ENCODE assay signal across 10 cellular contexts in genomic region chr2:100083421-100084216, GRCh38. TPM values are rescaled to one million over a fixed set of nuclear protein-coding genes. Genes with fewer than 3 reads are reported as not detected.
A peak's percentile ranks its signal among the peaks of the same experiment; 100 is the strongest.
DNase-seq lines count a peak whose midpoint lies in the region; ATAC-seq and TF ChIP-seq lines count a peak whose summit lies in the region.
"Not testable (repeated sequence)": the region's sequence is repeated elsewhere in the genome, so short reads cannot be mapped to it uniquely, and the experiment has no call there.
"Had no signal": no experiment of that assay in that cellular context is flagged by ENCODE, and none has a peak within 500 bp of the region (broad histone marks: within the 10 kb centered on the region; RNA-seq: fewer than 3 reads in every experiment).

No MANE protein-coding gene starts in this region.

- H3K36me3 Mint-ChIP-seq in activated CD4-positive, alpha-beta T cell treated with anti-CD3 and anti-CD28 coated beads, Interleukin-2, amount 10 ng/mL, durations not matched to agents 24 days and 14 days (ENCODE audit: low read depth); chondrocyte (ENCODE audit: low read depth): not testable (repeated sequence)

- intact Hi-C loops in activated CD4-positive, alpha-beta T cell treated with anti-CD3 and anti-CD28 coated beads, Interleukin-2, amount 10 ng/mL, durations not matched to agents 24 days and 14 days (cut with micrococcal nuclease): not testable (repeated sequence)

- TF ChIP-seq CTCF in AG04449 (IDR thresholded peaks at IDR 0.05; ENCODE audit: insufficient read depth, low read length, missing control alignments); chondrocyte (IDR thresholded peaks at IDR 0.05); cardiac muscle cell (IDR thresholded peaks at IDR 0.05; ENCODE audit: low read depth, low read length); osteoblast (IDR thresholded peaks at IDR 0.05; ENCODE audit: extremely low read depth, low read depth, low read length); thoracic aorta (IDR thresholded peaks at IDR 0.05): not testable (repeated sequence)

- H3K27ac Mint-ChIP-seq in activated CD4-positive, alpha-beta T cell treated with anti-CD3 and anti-CD28 coated beads, Interleukin-2, amount 10 ng/mL, durations not matched to agents 24 days and 14 days: not testable (repeated sequence)
- peak overlapping the region; percentile 98 for H3K27ac Mint-ChIP-seq in chondrocyte (ENCODE audit: unreplicated experiment)

- not testable (repeated sequence) for H3K9me3 ChIP-seq in Karpas-422 (ENCODE audit: low read length); cardiac muscle cell (ENCODE audit: low read depth); osteoblast (ENCODE audit: low read depth, low read length); thoracic aorta

- H3K27me3 Mint-ChIP-seq in activated CD4-positive, alpha-beta T cell treated with anti-CD3 and anti-CD28 coated beads, Interleukin-2, amount 10 ng/mL, durations not matched to agents 24 days and 14 days; chondrocyte (ENCODE audit: low read depth): not testable (repeated sequence)

- not testable (repeated sequence) for H3K9ac ChIP-seq in Karpas-422 (ENCODE audit: low read length)

- H3K79me2 ChIP-seq in Karpas-422 (ENCODE audit: low read length); osteoblast (ENCODE audit: insufficient read depth, low read length): not testable (repeated sequence)

- not testable (repeated sequence) for H4K20me1 ChIP-seq in Karpas-422 (ENCODE audit: insufficient read depth, low read depth, low read length); osteoblast (ENCODE audit: insufficient read depth, low read length)

- not testable (repeated sequence) for H3K4me2 ChIP-seq in Karpas-422 (ENCODE audit: low read depth, low read length, poor library complexity, severe bottlenecking)
- H3K4me2 ChIP-seq in osteoblast (ENCODE audit: insufficient read depth, low read length): peak overlapping the region; percentile 61

- DNase-seq in AG04449 (ENCODE audit: low read depth, low spot score); chondrocyte (ENCODE audit: low spot score); cardiac muscle cell (ENCODE audit: low read depth in 1 of 2, low spot score in 1 of 2); osteoblast (ENCODE audit: insufficient read length, low spot score, missing footprints); thoracic aorta (ENCODE audit: low spot score): not testable (repeated sequence)
- DNase-seq in EL (peak; percentile 38), Karpas-422 (peak; percentile 1)
- DNase-seq in activated CD4-positive, alpha-beta T cell treated with anti-CD3 and anti-CD28 coated beads, Interleukin-2, amount 10 ng/mL, durations not matched to agents 24 days and 14 days: peak; percentile 46

- H3K4me1 ChIP-seq in Karpas-422 (ENCODE audit: low read length); osteoblast (ENCODE audit: insufficient read depth, low read length): not testable (repeated sequence)
- peaks cover 23% of the 10 kb centered on the region for H3K4me1 ChIP-seq in cardiac muscle cell (ENCODE audit: low read depth)
- peaks cover 4 to 11% of the 10 kb centered on the region in 2 donors for H3K4me1 ChIP-seq in thoracic aorta (ENCODE audit: control insufficient read depth in 1 of 2, low read depth in 2 of 2)

- H3K9me3 Mint-ChIP-seq in activated CD4-positive, alpha-beta T cell treated with anti-CD3 and anti-CD28 coated beads, Interleukin-2, amount 10 ng/mL, durations not matched to agents 24 days and 14 days; chondrocyte (ENCODE audit: low read depth): not testable (repeated sequence)

- POLR2A ChIA-PET in AG04449 (lab: Yijun Ruan, JAX): interaction anchor here (0.6 kb wide), 1 partner anchor 507 kb away, joined by 3 read pairs; no protein-coding TSS in a partner anchor

- not testable (repeated sequence) for H3K27ac ChIP-seq in Karpas-422 (ENCODE audit: low read length)
- H3K27ac ChIP-seq in cardiac muscle cell (peak overlapping the region; percentile 96), osteoblast (ENCODE audit: low read depth, low read length) (peak overlapping the region; percentile 58), thoracic aorta (peak overlapping the region in 1 of 2 donors; percentile 12)

- not testable (repeated sequence) for H3K9me2 ChIP-seq in Karpas-422 (replicated peaks; ENCODE audit: insufficient read depth, low read length)

- ATAC-seq in thoracic aorta (ENCODE audit: insufficient number of reproducible peaks, low FRiP score, low read depth): peak; percentile 61

- H3K4me3 ChIP-seq in AG04449 (ENCODE audit: low read depth, low read length) (peak overlapping the region; percentile 33), osteoblast (ENCODE audit: insufficient read depth, low read length) (peak overlapping the region; percentile 48), thoracic aorta (peak overlapping the region; percentile 27)
- not testable (repeated sequence) for H3K4me3 ChIP-seq in Karpas-422 (ENCODE audit: low read length); cardiac muscle cell

- H3K4me1 Mint-ChIP-seq in activated CD4-positive, alpha-beta T cell treated with anti-CD3 and anti-CD28 coated beads, Interleukin-2, amount 10 ng/mL, durations not matched to agents 24 days and 14 days: not testable (repeated sequence)
- H3K4me1 Mint-ChIP-seq in chondrocyte (ENCODE audit: low read depth): peaks cover 40% of the 10 kb centered on the region

- not testable (repeated sequence) for H2AFZ ChIP-seq in Karpas-422 (ENCODE audit: low read length)
- peak overlapping the region; percentile 51 for H2AFZ ChIP-seq in osteoblast (ENCODE audit: low read length)

- H3K4me3 Mint-ChIP-seq in activated CD4-positive, alpha-beta T cell treated with anti-CD3 and anti-CD28 coated beads, Interleukin-2, amount 10 ng/mL, durations not matched to agents 24 days and 14 days: not testable (repeated sequence)
- peak overlapping the region; percentile 62 for H3K4me3 Mint-ChIP-seq in chondrocyte (ENCODE audit: unreplicated experiment)

- CTCF ChIA-PET in AG04449 (lab: Yijun Ruan, JAX): not testable (repeated sequence)

- H3K36me3 ChIP-seq in Karpas-422 (ENCODE audit: insufficient read depth, low read length): peaks cover 11% of the 10 kb centered on the region
- H3K36me3 ChIP-seq in cardiac muscle cell; osteoblast (ENCODE audit: insufficient read depth, low read length); thoracic aorta: not testable (repeated sequence)

- not testable (repeated sequence) for H3K27me3 ChIP-seq in Karpas-422 (ENCODE audit: low read length); cardiac muscle cell; osteoblast (ENCODE audit: insufficient read depth, low read length); thoracic aorta (replicated peaks; ENCODE audit: insufficient read depth)

RNA-seq across cellular contexts. Expression of gene AFF3, which starts 58.8 kb away (rescaled TPM):
- total RNA-seq in Karpas-422 (2014; rRNA removed; shearing (Covaris generic); ENCODE audit: low replicate concordance): 84.6 and 99.7 TPM in 2 replicates
- total RNA-seq in activated CD4-positive, alpha-beta T cell treated with anti-CD3 and anti-CD28 coated beads, Interleukin-2, amount 10 ng/mL, durations not matched to agents 24 days and 14 days: 5.7 and 5.9 TPM in 2 replicates
- 113 to 172 TPM (median 127 TPM) in 3 replicates for total RNA-seq in chondrocyte
- 12.8 and 16.2 TPM in 2 replicates for total RNA-seq in cardiac muscle cell
- polyA plus RNA-seq in cardiac muscle cell: 12.0 and 12.2 TPM in 2 replicates
- 2.9 and 4.3 TPM in 2 replicates for total RNA-seq in osteoblast
- total RNA-seq in thoracic aorta: 10 to 100 TPM in 1 of 2 donors, 1 to 10 TPM in 1; 9.9 to 20.1 TPM
- total RNA-seq: HepG2, HT-29 had no signal
- polyA plus RNA-seq: HepG2 had no signal
